ENCODE assay signal across 17 cellular contexts in the genomic region with DNA sequence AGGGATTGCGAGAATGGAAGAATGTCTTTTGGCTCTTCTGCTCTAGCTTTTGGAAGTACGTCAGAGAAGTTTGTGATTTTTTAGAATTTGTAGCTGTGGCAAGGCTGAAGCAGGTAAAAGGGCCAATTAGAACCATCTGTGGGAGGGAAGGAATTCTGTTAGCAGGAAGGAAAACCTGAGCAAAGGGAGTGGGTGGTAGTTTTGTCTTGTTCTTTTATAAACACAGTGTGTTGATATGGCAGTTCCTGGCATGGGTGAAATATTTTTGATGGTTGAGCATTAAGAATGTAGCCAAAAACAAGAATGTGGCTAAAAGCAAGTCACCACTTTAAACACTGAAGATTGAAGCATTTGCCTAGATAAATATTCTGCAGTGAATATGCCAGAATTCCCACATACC. TPM values are rescaled to one million over a fixed set of nuclear protein-coding genes. Genes with fewer than 3 reads are reported as not detected.
DNase-seq lines count a peak whose midpoint lies in the region; ATAC-seq and TF ChIP-seq lines count a peak whose summit lies in the region.
"Had no signal": no experiment of that assay in that cellular context is flagged by ENCODE, and none has a peak within 500 bp of the region (broad histone marks: within the 10 kb centered on the region; RNA-seq: fewer than 3 reads in every experiment).

No MANE protein-coding gene starts in this region.

- H3K4me3 ChIP-seq in thyroid gland (replicated peaks in 1 of 3), result no peak overlapping the region
- H3K4me3 ChIP-seq: BLaER1 had no signal

- no peaks in the 10 kb centered on the region for H3K9me3 ChIP-seq in thyroid gland
- H3K9me3 ChIP-seq: BLaER1, neutrophil, SK-N-SH had no signal

- 40 to 52% methylated on average over 2 of the region's 2 CpGs for WGBS in thyroid gland, 2 donors

- intact Hi-C loops in activated CD4-positive, alpha-beta T cell treated with anti-CD3 and anti-CD28 coated beads, Interleukin-2, amount 10 ng/mL, durations not matched to agents 24 days and 14 days (cut with micrococcal nuclease), result no loop called here
- intact Hi-C loops in thyroid gland (cut with DNase I) (no loop called here), CD14-positive monocyte (cut with micrococcal nuclease) (no loop called here)

- no peak for DNase-seq in activated CD4-positive, alpha-beta T cell treated with anti-CD3 and anti-CD28 coated beads, Interleukin-2, amount 10 ng/mL, durations not matched to agents 24 days and 14 days
- DNase-seq in activated CD4-positive, alpha-beta T cell treated with anti-CD3 and anti-CD28 coated beads, Interleukin-2, amount 50 U/mL, for 4 hours, result no peak
- peak in 2 of 61 donors; percentile 7 to 28 for DNase-seq in caudate nucleus (lab: John Stamatoyannopoulos, UW)
- no peak for DNase-seq in omental fat pad (ENCODE audit: low spot score)
- DNase-seq in thyroid gland, result peak in 1 of 2 donors; percentile 11
- DNase-seq in HCEC 1CT, result no peak
- DNase-seq in CD14-positive monocyte (ENCODE audit: low spot score), result no peak
- DNase-seq: 8988T; activated CD4-positive, alpha-beta T cell treated with anti-CD3 and anti-CD28 coated beads for 4 hours; activated CD8-positive, alpha-beta memory T cell treated with anti-CD3 and anti-CD28 coated beads, Interleukin-2, amount 50 U/mL, for 48 hours; activated naive CD4-positive, alpha-beta T cell treated with Interleukin-2 at 50 U/mL for 16 hours; effector memory CD4-positive, alpha-beta T cell; NCI-H2227 treated with DMSO at 0.1 percent for 48 hours; SK-N-SH had no signal

- peaks cover 13% of the 10 kb centered on the region for H3K36me3 Mint-ChIP-seq in activated CD4-positive, alpha-beta T cell treated with anti-CD3 and anti-CD28 coated beads, Interleukin-2, amount 10 ng/mL, durations not matched to agents 24 days and 14 days (ENCODE audit: low read depth)
- peaks cover 24 to 34% of the 10 kb centered on the region in 2 donors for H3K36me3 Mint-ChIP-seq in CD14-positive monocyte

- TF ChIP-seq POLR2A in thyroid gland (IDR thresholded peaks at IDR 0.05), result peak in 1 of 2 donors; percentile 5

- no peaks in the 10 kb centered on the region for H3K27me3 ChIP-seq in thyroid gland
- H3K27me3 ChIP-seq: BLaER1, neutrophil had no signal

- ATAC-seq in omental fat pad (ENCODE audit: low FRiP score) (peak; percentile 49), HG02840 (IDR thresholded peaks at IDR 0.05; ENCODE audit: low FRiP score, unreplicated experiment) (no peak)

- peak overlapping the region; percentile 3 for H3K27ac Mint-ChIP-seq in activated CD4-positive, alpha-beta T cell treated with anti-CD3 and anti-CD28 coated beads, Interleukin-2, amount 10 ng/mL, durations not matched to agents 24 days and 14 days
- peak overlapping the region in 2 of 7 donors; percentile 2 to 5 for H3K27ac Mint-ChIP-seq in CD14-positive monocyte

- H3K27ac ChIP-seq in caudate nucleus (ENCODE audit: low read depth, low read length) (peak overlapping the region; percentile 19), thyroid gland (peak overlapping the region; percentile 75 to 86 (median 75))
- H3K27ac ChIP-seq: BLaER1, neutrophil had no signal

- peaks cover 34 to 42% of the 10 kb centered on the region in 2 donors for H3K4me1 ChIP-seq in thyroid gland

- H3K4me3 Mint-ChIP-seq in activated CD4-positive, alpha-beta T cell treated with anti-CD3 and anti-CD28 coated beads, Interleukin-2, amount 10 ng/mL, durations not matched to agents 24 days and 14 days, result no peak overlapping the region
- H3K4me3 Mint-ChIP-seq in CD14-positive monocyte, result no peak overlapping the region

- H3K9me3 Mint-ChIP-seq in activated CD4-positive, alpha-beta T cell treated with anti-CD3 and anti-CD28 coated beads, Interleukin-2, amount 10 ng/mL, durations not matched to agents 24 days and 14 days, result no peaks in the 10 kb centered on the region
- no peaks in the 10 kb centered on the region for H3K9me3 Mint-ChIP-seq in CD14-positive monocyte

- peaks cover 6% of the 10 kb centered on the region for H3K4me1 Mint-ChIP-seq in activated CD4-positive, alpha-beta T cell treated with anti-CD3 and anti-CD28 coated beads, Interleukin-2, amount 10 ng/mL, durations not matched to agents 24 days and 14 days
- peaks cover 7% of the 10 kb centered on the region for H3K4me1 Mint-ChIP-seq in CD14-positive monocyte

- no peaks in the 10 kb centered on the region for H3K36me3 ChIP-seq in thyroid gland
- H3K36me3 ChIP-seq: neutrophil had no signal

- no peak for TF ChIP-seq CTCF in omental fat pad (IDR thresholded peaks at IDR 0.05)
- TF ChIP-seq CTCF in thyroid gland (IDR thresholded peaks at IDR 0.05), result no peak
- TF ChIP-seq CTCF in CD14-positive monocyte (IDR thresholded peaks at IDR 0.05), result no peak

- no peaks in the 10 kb centered on the region for H3K27me3 Mint-ChIP-seq in activated CD4-positive, alpha-beta T cell treated with anti-CD3 and anti-CD28 coated beads, Interleukin-2, amount 10 ng/mL, durations not matched to agents 24 days and 14 days
- peaks cover 0 to 2% (median 1%) of the 10 kb centered on the region in 3 donors for H3K27me3 Mint-ChIP-seq in CD14-positive monocyte (ENCODE audit: low read depth in 3 of 3)

RNA-seq across cellular contexts. Expression of a gene that starts 23.8 kb away (rescaled TPM):
- 21.3 and 21.9 TPM in 2 replicates for total RNA-seq in activated CD4-positive, alpha-beta T cell treated with anti-CD3 and anti-CD28 coated beads, Interleukin-2, amount 10 ng/mL, durations not matched to agents 24 days and 14 days
- total RNA-seq in omental fat pad (10 to 100 TPM; 37.8 to 65.0 (median 44.4) TPM), thyroid gland (10 to 100 TPM; 55.1 to 86.7 (median 79.6) TPM)
- 1 to 10 TPM; 3.9 to 4.2 TPM for polyA plus RNA-seq in CD14-positive monocyte
